ENCODE assay signal across 8 cellular contexts in genomic region chr14:61662001-61662400, GRCh38. TPM values are rescaled to one million over a fixed set of nuclear protein-coding genes. Genes with fewer than 3 reads are reported as not detected.
A peak's percentile ranks its signal among the peaks of the same experiment; 100 is the strongest.
DNase-seq lines count a peak whose midpoint lies in the region; ATAC-seq lines count a peak whose summit lies in the region.

No MANE protein-coding gene starts in this region.

- DNase-seq in T-helper 2 cell treated with Interferon-gamma antibody and Interleukin-4, amounts not matched to agents 5 μg/mL and 100 μg/mL, for 36 hours (ENCODE audit: low spot score): no peak
- DNase-seq in naive thymus-derived CD4-positive, alpha-beta T cell: no peak
- DNase-seq in NCI-H2196 (lab: John Stamatoyannopoulos, UW; ENCODE audit: unreplicated experiment) (no peak), amygdala (lab: John Stamatoyannopoulos, UW) (no peak), NCI-H1930 (lab: John Stamatoyannopoulos, UW) (no peak)

- H3K27ac ChIP-seq in naive thymus-derived CD4-positive, alpha-beta T cell (ENCODE audit: low read depth, low read length): peak overlapping the region; percentile 54

- ATAC-seq in GM18508 (IDR thresholded peaks at IDR 0.05; ENCODE audit: insufficient read depth, unreplicated experiment) (peak; percentile 1), HG02798 (IDR thresholded peaks at IDR 0.05; ENCODE audit: poor library complexity, unreplicated experiment) (peak; percentile 8), esophagus mucosa (no peak)
- ATAC-seq in naive thymus-derived CD4-positive, alpha-beta T cell: no peak

- H3K27me3 ChIP-seq in naive thymus-derived CD4-positive, alpha-beta T cell (ENCODE audit: control insufficient read depth in 2 of 2, insufficient read depth in 2 of 2, low read length in 2 of 2): no peaks in the 10 kb centered on the region

- H3K36me3 Mint-ChIP-seq in T-helper 2 cell treated with Interferon-gamma antibody and Interleukin-4, amounts not matched to agents 5 μg/mL and 100 μg/mL, for 36 hours (ENCODE audit: low read depth): peaks cover 19% of the 10 kb centered on the region
- H3K36me3 Mint-ChIP-seq in naive thymus-derived CD4-positive, alpha-beta T cell: peaks cover 0 to 26% (median 0%) of the 10 kb centered on the region in 5 donors

- H3K36me3 ChIP-seq in naive thymus-derived CD4-positive, alpha-beta T cell (ENCODE audit: control insufficient read depth in 2 of 3, insufficient read depth in 3 of 3, low read length in 3 of 3): no peaks in the 10 kb centered on the region

- peaks cover 7% of the 10 kb centered on the region for H3K9me3 Mint-ChIP-seq in T-helper 2 cell treated with Interferon-gamma antibody and Interleukin-4, amounts not matched to agents 5 μg/mL and 100 μg/mL, for 36 hours
- peaks cover 0 to 6% (median 0%) of the 10 kb centered on the region in 11 donors for H3K9me3 Mint-ChIP-seq in naive thymus-derived CD4-positive, alpha-beta T cell

- H3K4me3 Mint-ChIP-seq in T-helper 2 cell treated with Interferon-gamma antibody and Interleukin-4, amounts not matched to agents 5 μg/mL and 100 μg/mL, for 36 hours: peak overlapping the region; percentile 82
- peak overlapping the region; percentile 49 to 91 (median 79) for H3K4me3 Mint-ChIP-seq in naive thymus-derived CD4-positive, alpha-beta T cell

- peak overlapping the region; percentile 96 for H3K27ac Mint-ChIP-seq in T-helper 2 cell treated with Interferon-gamma antibody and Interleukin-4, amounts not matched to agents 5 μg/mL and 100 μg/mL, for 36 hours
- H3K27ac Mint-ChIP-seq in naive thymus-derived CD4-positive, alpha-beta T cell: peak overlapping the region; percentile 70 to 96 (median 89)

- CTCF ChIA-PET in naive thymus-derived CD4-positive, alpha-beta T cell (lab: Charles Lee): interaction anchor here (0.8 kb wide), 1 partner anchor 70 kb away, joined by 3 read pairs; no protein-coding TSS in a partner anchor

- H3K4me1 Mint-ChIP-seq in T-helper 2 cell treated with Interferon-gamma antibody and Interleukin-4, amounts not matched to agents 5 μg/mL and 100 μg/mL, for 36 hours (ENCODE audit: low read depth): peaks cover 60% of the 10 kb centered on the region
- H3K4me1 Mint-ChIP-seq in naive thymus-derived CD4-positive, alpha-beta T cell: peaks cover 43 to 73% (median 64%) of the 10 kb centered on the region in 7 donors

- H3K4me1 ChIP-seq in naive thymus-derived CD4-positive, alpha-beta T cell (ENCODE audit: control insufficient read depth in 2 of 2, insufficient read depth in 2 of 2, low read length in 2 of 2): peaks cover 35 to 58% of the 10 kb centered on the region in 2 donors

- no peaks in the 10 kb centered on the region for H3K9me3 ChIP-seq in naive thymus-derived CD4-positive, alpha-beta T cell (ENCODE audit: control insufficient read depth in 2 of 3, low read length in 3 of 3)

- POLR2A ChIA-PET in naive thymus-derived CD4-positive, alpha-beta T cell (lab: Charles Lee): interaction anchor here (0.6 to 4.2 kb wide), 10 partner anchors 10 to 179 kb away, joined by 3 to 25 read pairs (median 4); partner anchors contain the start of gene HIF1A

- intact Hi-C loops in naive thymus-derived CD4-positive, alpha-beta T cell (cut with micrococcal nuclease): loop anchor here (1.0 to 5.0 kb wide), 9 partner anchors 9 to 330 kb away; partner anchors contain the start of gene HIF1A (in 1 of the 2)

- peak overlapping the region; percentile 26 for H3K4me3 ChIP-seq in naive thymus-derived CD4-positive, alpha-beta T cell (ENCODE audit: low read length)

- no peaks in the 10 kb centered on the region for H3K27me3 Mint-ChIP-seq in T-helper 2 cell treated with Interferon-gamma antibody and Interleukin-4, amounts not matched to agents 5 μg/mL and 100 μg/mL, for 36 hours (ENCODE audit: low read depth)
- no peaks in the 10 kb centered on the region for H3K27me3 Mint-ChIP-seq in naive thymus-derived CD4-positive, alpha-beta T cell

RNA-seq across cellular contexts. Expression of gene HIF1A, which starts 33.3 kb away (rescaled TPM):
- 100 to 1,000 TPM in 4 of 5 experiments, 10 to 100 TPM in 1; 88.8 to 358 (median 143) TPM for total RNA-seq in naive thymus-derived CD4-positive, alpha-beta T cell
- 10 to 100 TPM; 75.1 to 98.4 TPM for polyA plus RNA-seq in naive thymus-derived CD4-positive, alpha-beta T cell
- 155 TPM for total RNA-seq in esophagus mucosa

Comparison
In these comparisons a context has a peak if more than half of its experiments do, and no peak if none do; other contexts are left out.
1. ATAC-seq: peak in GM18508 (single experiment) and HG02798 (single experiment); none in naive thymus-derived CD4-positive, alpha-beta T cell (single experiment) and esophagus mucosa (single experiment).